1 cellular context compared by ENCODE assay signal in genomic region chr9:94703488-94704140, GRCh38.
A peak's percentile ranks its signal among the peaks of the same experiment; 100 is the strongest.
TF ChIP-seq lines count a peak whose summit lies in the region.

No MANE protein-coding gene starts in this region.

TF ChIP-seq in HepG2, 621 proteins besides CTCF, POLR2A, EP300 and RAD21 (continued from another document and continues in another):
- TF ChIP-seq, protein P1, sequence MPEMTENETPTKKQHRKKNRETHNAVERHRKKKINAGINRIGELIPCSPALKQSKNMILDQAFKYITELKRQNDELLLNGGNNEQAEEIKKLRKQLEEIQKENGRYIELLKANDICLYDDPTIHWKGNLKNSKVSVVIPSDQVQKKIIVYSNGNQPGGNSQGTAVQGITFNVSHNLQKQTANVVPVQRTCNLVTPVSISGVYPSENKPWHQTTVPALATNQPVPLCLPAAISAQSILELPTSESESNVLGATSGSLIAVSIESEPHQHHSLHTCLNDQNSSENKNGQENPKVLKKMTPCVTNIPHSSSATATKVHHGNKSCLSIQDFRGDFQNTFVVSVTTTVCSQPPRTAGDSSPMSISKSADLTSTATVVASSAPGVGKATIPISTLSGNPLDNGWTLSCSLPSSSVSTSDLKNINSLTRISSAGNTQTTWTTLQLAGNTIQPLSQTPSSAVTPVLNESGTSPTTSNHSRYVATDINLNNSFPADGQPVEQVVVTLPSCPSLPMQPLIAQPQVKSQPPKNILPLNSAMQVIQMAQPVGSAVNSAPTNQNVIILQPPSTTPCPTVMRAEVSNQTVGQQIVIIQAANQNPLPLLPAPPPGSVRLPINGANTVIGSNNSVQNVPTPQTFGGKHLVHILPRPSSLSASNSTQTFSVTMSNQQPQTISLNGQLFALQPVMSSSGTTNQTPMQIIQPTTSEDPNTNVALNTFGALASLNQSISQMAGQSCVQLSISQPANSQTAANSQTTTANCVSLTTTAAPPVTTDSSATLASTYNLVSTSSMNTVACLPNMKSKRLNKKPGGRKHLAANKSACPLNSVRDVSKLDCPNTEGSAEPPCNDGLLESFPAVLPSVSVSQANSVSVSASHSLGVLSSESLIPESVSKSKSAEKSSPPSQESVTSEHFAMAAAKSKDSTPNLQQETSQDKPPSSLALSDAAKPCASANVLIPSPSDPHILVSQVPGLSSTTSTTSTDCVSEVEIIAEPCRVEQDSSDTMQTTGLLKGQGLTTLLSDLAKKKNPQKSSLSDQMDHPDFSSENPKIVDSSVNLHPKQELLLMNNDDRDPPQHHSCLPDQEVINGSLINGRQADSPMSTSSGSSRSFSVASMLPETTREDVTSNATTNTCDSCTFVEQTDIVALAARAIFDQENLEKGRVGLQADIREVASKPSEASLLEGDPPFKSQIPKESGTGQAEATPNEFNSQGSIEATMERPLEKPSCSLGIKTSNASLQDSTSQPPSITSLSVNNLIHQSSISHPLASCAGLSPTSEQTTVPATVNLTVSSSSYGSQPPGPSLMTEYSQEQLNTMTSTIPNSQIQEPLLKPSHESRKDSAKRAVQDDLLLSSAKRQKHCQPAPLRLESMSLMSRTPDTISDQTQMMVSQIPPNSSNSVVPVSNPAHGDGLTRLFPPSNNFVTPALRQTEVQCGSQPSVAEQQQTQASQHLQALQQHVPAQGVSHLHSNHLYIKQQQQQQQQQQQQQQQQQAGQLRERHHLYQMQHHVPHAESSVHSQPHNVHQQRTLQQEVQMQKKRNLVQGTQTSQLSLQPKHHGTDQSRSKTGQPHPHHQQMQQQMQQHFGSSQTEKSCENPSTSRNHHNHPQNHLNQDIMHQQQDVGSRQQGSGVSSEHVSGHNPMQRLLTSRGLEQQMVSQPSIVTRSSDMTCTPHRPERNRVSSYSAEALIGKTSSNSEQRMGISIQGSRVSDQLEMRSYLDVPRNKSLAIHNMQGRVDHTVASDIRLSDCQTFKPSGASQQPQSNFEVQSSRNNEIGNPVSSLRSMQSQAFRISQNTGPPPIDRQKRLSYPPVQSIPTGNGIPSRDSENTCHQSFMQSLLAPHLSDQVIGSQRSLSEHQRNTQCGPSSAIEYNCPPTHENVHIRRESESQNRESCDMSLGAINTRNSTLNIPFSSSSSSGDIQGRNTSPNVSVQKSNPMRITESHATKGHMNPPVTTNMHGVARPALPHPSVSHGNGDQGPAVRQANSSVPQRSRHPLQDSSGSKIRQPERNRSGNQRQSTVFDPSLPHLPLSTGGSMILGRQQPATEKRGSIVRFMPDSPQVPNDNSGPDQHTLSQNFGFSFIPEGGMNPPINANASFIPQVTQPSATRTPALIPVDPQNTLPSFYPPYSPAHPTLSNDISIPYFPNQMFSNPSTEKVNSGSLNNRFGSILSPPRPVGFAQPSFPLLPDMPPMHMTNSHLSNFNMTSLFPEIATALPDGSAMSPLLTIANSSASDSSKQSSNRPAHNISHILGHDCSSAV (CRISPR knock-in tag; IDR thresholded peaks at IDR 0.05; ENCODE audit: borderline replicate concordance) = no peak
- TF ChIP-seq ZSCAN31 (CRISPR knock-in tag; IDR thresholded peaks at IDR 0.05; ENCODE audit: low read depth) (no peak), NFKB2 (CRISPR knock-in tag; IDR thresholded peaks at IDR 0.05; ENCODE audit: borderline replicate concordance) (no peak), TCF7 (IDR thresholded peaks at IDR 0.05; ENCODE audit: low read depth) (peak; percentile 57), ZNF607 (CRISPR knock-in tag; IDR thresholded peaks at IDR 0.05; ENCODE audit: borderline replicate concordance) (no peak), SYNCRIP (IDR thresholded peaks at IDR 0.05; ENCODE audit: insufficient read depth, low read depth, low read length) (no peak), ZNF160 (CRISPR knock-in tag; IDR thresholded peaks at IDR 0.05) (no peak), RFX1 (IDR thresholded peaks at IDR 0.05) (no peak), POLR2AphosphoS5 (IDR thresholded peaks at IDR 0.05; ENCODE audit: low read depth, low read length) (no peak), REPIN1 (CRISPR knock-in tag; IDR thresholded peaks at IDR 0.05; ENCODE audit: borderline replicate concordance, low read depth) (peak; percentile 27; the same call in 1 of the 2 replicates), ZNF737 (CRISPR knock-in tag; IDR thresholded peaks at IDR 0.05; ENCODE audit: borderline replicate concordance) (no peak), MED1 (CRISPR knock-in tag; IDR thresholded peaks at IDR 0.05) (peak; percentile 32; the same call in 1 of the 2 replicates), ZNF609 (CRISPR knock-in tag; IDR thresholded peaks at IDR 0.05; ENCODE audit: borderline replicate concordance) (no peak), ZFP36 (IDR thresholded peaks at IDR 0.05; ENCODE audit: borderline replicate concordance, low read depth, low read length, partially characterized antibody) (no peak), SRF (IDR thresholded peaks at IDR 0.05; ENCODE audit: low read depth, low read length) (no peak), ZFP41 (CRISPR knock-in tag; IDR thresholded peaks at IDR 0.05; ENCODE audit: borderline replicate concordance) (no peak), NCOA2 (CRISPR knock-in tag; IDR thresholded peaks at IDR 0.05) (peak; percentile 43), ZNF782 (CRISPR knock-in tag; IDR thresholded peaks at IDR 0.05; ENCODE audit: borderline replicate concordance) (no peak), GATAD1 (CRISPR knock-in tag; IDR thresholded peaks at IDR 0.05) (no peak), SOX6 (IDR thresholded peaks at IDR 0.05) (no peak), SOX6 (CRISPR knock-in tag; IDR thresholded peaks at IDR 0.05) (peak; percentile 90), DMAP1 (CRISPR knock-in tag; IDR thresholded peaks at IDR 0.05) (0 out of 2 replicates have a peak, but pooled peaks have one; percentile 24), TSC22D2 (CRISPR knock-in tag; IDR thresholded peaks at IDR 0.05; ENCODE audit: borderline replicate concordance) (no peak), SMARCE1 (IDR thresholded peaks at IDR 0.05; ENCODE audit: borderline replicate concordance) (no peak), ARNTL (CRISPR knock-in tag; IDR thresholded peaks at IDR 0.05) (no peak)
- TF ChIP-seq, protein P2, sequence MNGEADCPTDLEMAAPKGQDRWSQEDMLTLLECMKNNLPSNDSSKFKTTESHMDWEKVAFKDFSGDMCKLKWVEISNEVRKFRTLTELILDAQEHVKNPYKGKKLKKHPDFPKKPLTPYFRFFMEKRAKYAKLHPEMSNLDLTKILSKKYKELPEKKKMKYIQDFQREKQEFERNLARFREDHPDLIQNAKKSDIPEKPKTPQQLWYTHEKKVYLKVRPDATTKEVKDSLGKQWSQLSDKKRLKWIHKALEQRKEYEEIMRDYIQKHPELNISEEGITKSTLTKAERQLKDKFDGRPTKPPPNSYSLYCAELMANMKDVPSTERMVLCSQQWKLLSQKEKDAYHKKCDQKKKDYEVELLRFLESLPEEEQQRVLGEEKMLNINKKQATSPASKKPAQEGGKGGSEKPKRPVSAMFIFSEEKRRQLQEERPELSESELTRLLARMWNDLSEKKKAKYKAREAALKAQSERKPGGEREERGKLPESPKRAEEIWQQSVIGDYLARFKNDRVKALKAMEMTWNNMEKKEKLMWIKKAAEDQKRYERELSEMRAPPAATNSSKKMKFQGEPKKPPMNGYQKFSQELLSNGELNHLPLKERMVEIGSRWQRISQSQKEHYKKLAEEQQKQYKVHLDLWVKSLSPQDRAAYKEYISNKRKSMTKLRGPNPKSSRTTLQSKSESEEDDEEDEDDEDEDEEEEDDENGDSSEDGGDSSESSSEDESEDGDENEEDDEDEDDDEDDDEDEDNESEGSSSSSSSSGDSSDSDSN (CRISPR knock-in tag; IDR thresholded peaks at IDR 0.05) = no peak
- TF ChIP-seq, protein P3, sequence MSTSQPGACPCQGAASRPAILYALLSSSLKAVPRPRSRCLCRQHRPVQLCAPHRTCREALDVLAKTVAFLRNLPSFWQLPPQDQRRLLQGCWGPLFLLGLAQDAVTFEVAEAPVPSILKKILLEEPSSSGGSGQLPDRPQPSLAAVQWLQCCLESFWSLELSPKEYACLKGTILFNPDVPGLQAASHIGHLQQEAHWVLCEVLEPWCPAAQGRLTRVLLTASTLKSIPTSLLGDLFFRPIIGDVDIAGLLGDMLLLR (CRISPR knock-in tag; IDR thresholded peaks at IDR 0.05) = no peak
- TF ChIP-seq, protein P4, sequence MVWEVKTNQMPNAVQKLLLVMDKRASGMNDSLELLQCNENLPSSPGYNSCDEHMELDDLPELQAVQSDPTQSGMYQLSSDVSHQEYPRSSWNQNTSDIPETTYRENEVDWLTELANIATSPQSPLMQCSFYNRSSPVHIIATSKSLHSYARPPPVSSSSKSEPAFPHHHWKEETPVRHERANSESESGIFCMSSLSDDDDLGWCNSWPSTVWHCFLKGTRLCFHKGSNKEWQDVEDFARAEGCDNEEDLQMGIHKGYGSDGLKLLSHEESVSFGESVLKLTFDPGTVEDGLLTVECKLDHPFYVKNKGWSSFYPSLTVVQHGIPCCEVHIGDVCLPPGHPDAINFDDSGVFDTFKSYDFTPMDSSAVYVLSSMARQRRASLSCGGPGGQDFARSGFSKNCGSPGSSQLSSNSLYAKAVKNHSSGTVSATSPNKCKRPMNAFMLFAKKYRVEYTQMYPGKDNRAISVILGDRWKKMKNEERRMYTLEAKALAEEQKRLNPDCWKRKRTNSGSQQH (CRISPR knock-in tag; IDR thresholded peaks at IDR 0.05; ENCODE audit: low read depth) = 0 out of 2 replicates have a peak, but pooled peaks have one; percentile 37
